Comparison of ENCODE assay signal across 8 cellular contexts in the genomic region with DNA sequence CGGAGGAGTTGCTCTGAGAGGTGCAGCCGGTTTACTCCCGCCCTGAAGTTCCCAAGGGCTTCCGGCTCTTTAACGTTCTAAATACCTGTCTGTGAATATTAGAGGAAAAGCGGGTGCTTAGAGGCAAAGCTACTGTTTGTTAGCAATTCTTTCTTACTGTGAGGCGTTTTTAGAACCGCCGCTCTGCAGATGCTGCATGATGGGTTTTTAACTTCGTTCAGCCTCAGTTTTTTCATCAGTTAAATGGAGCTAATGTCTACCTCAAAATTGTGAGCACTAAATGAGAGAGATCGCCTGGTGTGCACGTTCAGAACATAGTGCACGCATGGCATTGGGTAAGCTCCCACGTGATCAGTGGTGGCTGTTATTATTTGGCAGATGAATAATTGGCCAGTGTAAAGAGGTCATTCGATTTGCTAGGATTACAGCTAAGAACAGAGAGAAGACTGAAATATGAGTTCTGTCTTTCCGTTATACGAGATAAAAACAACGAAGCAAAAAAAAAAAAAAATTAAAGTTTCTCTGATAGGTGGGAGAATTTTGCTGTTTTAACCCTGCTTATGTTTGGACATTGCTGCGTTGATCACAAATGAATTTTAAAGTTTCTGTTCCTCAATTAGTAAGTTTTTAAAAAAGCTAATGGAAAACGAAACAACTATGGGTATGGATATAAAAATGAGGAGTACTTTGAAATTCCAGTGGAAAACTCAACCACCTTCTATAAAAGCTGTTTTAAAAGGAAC. TPM values are rescaled to one million over a fixed set of nuclear protein-coding genes. Genes with fewer than 3 reads are reported as not detected.
DNase-seq lines count a peak whose midpoint lies in the region; ATAC-seq and TF ChIP-seq lines count a peak whose summit lies in the region.

No MANE protein-coding gene starts in this region.

- peak overlapping the region; percentile 35 for H3K27ac ChIP-seq in foreskin keratinocyte
- H3K27ac ChIP-seq in ovary = peak overlapping the region in 1 of 2 donors; percentile 68

- no peaks in the 10 kb centered on the region for H3K27me3 ChIP-seq in NT2/D1 (ENCODE audit: insufficient read depth, insufficient read length)
- no peaks in the 10 kb centered on the region for H3K27me3 ChIP-seq in foreskin keratinocyte
- no peaks in the 10 kb centered on the region for H3K27me3 ChIP-seq in ovary

- WGBS in ovary, 3 donors = 0 to 1% (median 0%) methylated on average over 20 of the region's 20 CpGs

- H3K4me1 Mint-ChIP-seq in activated T-cell treated with anti-CD3 and anti-CD28 coated beads, Interleukin-2, amount 50 U/mL, for 72 hours (ENCODE audit: low read depth) = peaks cover 46% of the 10 kb centered on the region

- 0 out of 2 replicates have a peak, but pooled peaks cover 4% of the 10 kb centered on the region for H3K9me3 ChIP-seq in NT2/D1 (ENCODE audit: insufficient read depth, low read length)
- H3K9me3 ChIP-seq in ovary = no peaks in the 10 kb centered on the region

- no peak for TF ChIP-seq EP300 in ovary (IDR thresholded peaks at IDR 0.05)

- DNase-seq in DMS153 treated with DMSO at 0.1 percent for 48 hours (lab: John Stamatoyannopoulos, UW; ENCODE audit: unreplicated experiment) (peak; percentile 85), HPDE6-E6E7 (ENCODE audit: extremely low spot score) (peak; percentile 33), NT2/D1 (ENCODE audit: low read depth, low spot score) (no peak), foreskin keratinocyte (peak; percentile 84 to 90), ovary (peak in 3 of 5 donors; percentile 28 to 57 (median 33)), UCSD-AML1 (lab: John Stamatoyannopoulos, UW; ENCODE audit: unreplicated experiment) (no peak)
- DNase-seq in activated T-cell treated with anti-CD3 and anti-CD28 coated beads, Interleukin-2, amount 50 U/mL, for 72 hours = peak; percentile 59 to 60

- H3K27me3 Mint-ChIP-seq in activated T-cell treated with anti-CD3 and anti-CD28 coated beads, Interleukin-2, amount 50 U/mL, for 72 hours (ENCODE audit: low read depth) = no peaks in the 10 kb centered on the region

- peaks cover 2 to 10% of the 10 kb centered on the region in 2 donors for H3K36me3 Mint-ChIP-seq in activated T-cell treated with anti-CD3 and anti-CD28 coated beads, Interleukin-2, amount 50 U/mL, for 72 hours (ENCODE audit: insufficient read depth in 2 of 2)

- no peak for TF ChIP-seq POLR2A in ovary (IDR thresholded peaks at IDR 0.05)

- peak overlapping the region; percentile 73 for H3K9ac ChIP-seq in NT2/D1 (ENCODE audit: insufficient read length, low read depth)

- H3K4me1 ChIP-seq in NT2/D1 (ENCODE audit: insufficient read depth, insufficient read length) (no peaks in the 10 kb centered on the region), foreskin keratinocyte (peaks cover 14% of the 10 kb centered on the region), ovary (ENCODE audit: insufficient read depth) (no peaks in the 10 kb centered on the region)

- peaks cover 24% of the 10 kb centered on the region for H3K36me3 ChIP-seq in NT2/D1 (ENCODE audit: insufficient read depth, insufficient read length, low read length)
- H3K36me3 ChIP-seq in ovary = no peaks in the 10 kb centered on the region

- no peak for TF ChIP-seq CTCF in foreskin keratinocyte (conservative IDR thresholded peaks at IDR 0.05)
- no peak for TF ChIP-seq CTCF in ovary (IDR thresholded peaks at IDR 0.05)

- peak overlapping the region; percentile 41 for H3K4me3 ChIP-seq in NT2/D1 (ENCODE audit: insufficient read length, low read depth)
- peak overlapping the region; percentile 82 for H3K4me3 ChIP-seq in ovary

- H3K4me3 Mint-ChIP-seq in activated T-cell treated with anti-CD3 and anti-CD28 coated beads, Interleukin-2, amount 50 U/mL, for 72 hours = peak overlapping the region; percentile 99 to 100

- intact Hi-C loops in ovary (cut with DNase I) = no loop called here

- H3K27ac Mint-ChIP-seq in activated T-cell treated with anti-CD3 and anti-CD28 coated beads, Interleukin-2, amount 50 U/mL, for 72 hours = peak overlapping the region; percentile 99

- peaks cover 0 to 2% of the 10 kb centered on the region in 2 donors for H3K9me3 Mint-ChIP-seq in activated T-cell treated with anti-CD3 and anti-CD28 coated beads, Interleukin-2, amount 50 U/mL, for 72 hours

- ATAC-seq in GM21390 (IDR thresholded peaks at IDR 0.05; ENCODE audit: unreplicated experiment) = peak; percentile 50
- ATAC-seq in activated T-cell treated with anti-CD3 and anti-CD28 coated beads, Interleukin-2, amount 50 U/mL, for 72 hours (replicated peaks in 1 of 2) = peak; percentile 42 to 55
- ATAC-seq in foreskin keratinocyte = peak; percentile 63

RNA-seq across cellular contexts. Expression of a gene that starts 0.7 kb away (rescaled TPM):
- total RNA-seq in activated T-cell treated with anti-CD3 and anti-CD28 coated beads, Interleukin-2, amount 50 U/mL, for 72 hours = 10 to 100 TPM; 37.0 to 41.3 TPM
- 19.3 and 27.4 TPM in 2 replicates for total RNA-seq in foreskin keratinocyte
- polyA plus RNA-seq in foreskin keratinocyte = 19.8 and 23.2 TPM in 2 replicates
- 10 to 100 TPM in 5 of 7 donors, 1 to 10 TPM in 2; 6.7 to 18.5 (median 14.6) TPM for total RNA-seq in ovary
- polyA plus RNA-seq in ovary = 10 to 100 TPM in 1 of 2 donors, 1 to 10 TPM in 1; 9.6 to 16.0 TPM

RNA-seq across cellular contexts. Expression of a gene that starts 51.1 kb away (rescaled TPM):
- not detected for total RNA-seq in activated T-cell treated with anti-CD3 and anti-CD28 coated beads, Interleukin-2, amount 50 U/mL, for 72 hours
- not detected in 2 replicates for total RNA-seq in foreskin keratinocyte
- polyA plus RNA-seq in foreskin keratinocyte = not detected in 2 replicates
- total RNA-seq in ovary = not detected
- not detected for polyA plus RNA-seq in ovary

Comparison
In these comparisons a context has a peak if more than half of its experiments do, and no peak if none do; other contexts are left out.
1. DNase-seq: peak in DMS153 treated with DMSO at 0.1 percent for 48 hours (single experiment), HPDE6-E6E7 (single experiment), activated T-cell treated with anti-CD3 and anti-CD28 coated beads, Interleukin-2, amount 50 U/mL, for 72 hours (2 of 2), foreskin keratinocyte (2 of 2) and ovary (3 of 5); none in NT2/D1 (single experiment) and UCSD-AML1 (single experiment).
2. Peak in every context shown above with its lines, with median percentiles within 50 percentile points of each other: ATAC-seq.